Comparison of ENCODE assay signal across 8 cellular contexts in genomic region chr5:177404641-177405134, GRCh38. TPM values are rescaled to one million over a fixed set of nuclear protein-coding genes. Genes with fewer than 3 reads are reported as not detected.
A peak's percentile ranks its signal among the peaks of the same experiment; 100 is the strongest.
DNase-seq lines count a peak whose midpoint lies in the region; ATAC-seq and TF ChIP-seq lines count a peak whose summit lies in the region.

No MANE protein-coding gene starts in this region.

- DNase-seq in left ventricle myocardium inferior (no peak), Right ventricle myocardium inferior (ENCODE audit: missing footprints) (no peak), memory B cell (ENCODE audit: low spot score in 2 of 2) (no peak), vagina (ENCODE audit: extremely low spot score in 2 of 2) (no peak), aorta (no peak)
- DNase-seq in activated naive CD8-positive, alpha-beta T cell treated with anti-CD3 and anti-CD28 coated beads, Interleukin-2, amount 10 ng/mL, durations not matched to agents 7 days and 5 days = no peak

- peaks cover 39% of the 10 kb centered on the region for H3K4me1 ChIP-seq in left ventricle myocardium inferior
- H3K4me1 ChIP-seq in vagina = peaks cover 42% of the 10 kb centered on the region
- H3K4me1 ChIP-seq in aorta (ENCODE audit: control insufficient read depth in 1 of 2, insufficient read depth in 2 of 2, low read length in 2 of 2) = no peaks in the 10 kb centered on the region

- H3K4me3 ChIP-seq in left ventricle myocardium inferior (peak overlapping the region; percentile 74), vagina (peak overlapping the region; percentile 51 to 64), aorta (ENCODE audit: low read length in 2 of 2) (no peak overlapping the region)

- H3K9me3 Mint-ChIP-seq in activated naive CD8-positive, alpha-beta T cell treated with anti-CD3 and anti-CD28 coated beads, Interleukin-2, amount 10 ng/mL, durations not matched to agents 7 days and 5 days = no peaks in the 10 kb centered on the region
- no peaks in the 10 kb centered on the region for H3K9me3 Mint-ChIP-seq in memory B cell

- no peak for TF ChIP-seq POLR2A in vagina (IDR thresholded peaks at IDR 0.05)

- no peak overlapping the region for H3K27ac ChIP-seq in left ventricle myocardium inferior (replicated peaks)
- H3K27ac ChIP-seq in vagina = peak overlapping the region; percentile 60
- H3K27ac ChIP-seq in aorta (ENCODE audit: low read depth in 1 of 2, low read length in 2 of 2) = no peak overlapping the region

- ATAC-seq in Right ventricle myocardium inferior (no peak), memory B cell (ENCODE audit: low read depth) (no peak), aorta (ENCODE audit: low FRiP score) (no peak), HG03439 (IDR thresholded peaks at IDR 0.05; ENCODE audit: unreplicated experiment) (no peak), GM19395 (IDR thresholded peaks at IDR 0.05; ENCODE audit: unreplicated experiment) (no peak)
- ATAC-seq in activated naive CD8-positive, alpha-beta T cell treated with anti-CD3 and anti-CD28 coated beads, Interleukin-2, amount 10 ng/mL, durations not matched to agents 7 days and 5 days (ENCODE audit: low read depth) = no peak

- H3K36me3 Mint-ChIP-seq in activated naive CD8-positive, alpha-beta T cell treated with anti-CD3 and anti-CD28 coated beads, Interleukin-2, amount 10 ng/mL, durations not matched to agents 7 days and 5 days = no peaks in the 10 kb centered on the region
- no peaks in the 10 kb centered on the region for H3K36me3 Mint-ChIP-seq in memory B cell

- H3K27me3 Mint-ChIP-seq in activated naive CD8-positive, alpha-beta T cell treated with anti-CD3 and anti-CD28 coated beads, Interleukin-2, amount 10 ng/mL, durations not matched to agents 7 days and 5 days = peaks cover 22% of the 10 kb centered on the region
- no peaks in the 10 kb centered on the region for H3K27me3 Mint-ChIP-seq in memory B cell

- POLR2A ChIA-PET in activated naive CD8-positive, alpha-beta T cell treated with anti-CD3 and anti-CD28 coated beads, Interleukin-2, amount 10 ng/mL, durations not matched to agents 7 days and 5 days (lab: Charles Lee) = interaction anchor here (0.5 to 5.5 kb wide), 14 partner anchors 14 to 93 kb away, joined by 3 to 145 read pairs (median 8); partner anchors contain the start of genes GRK6, PDLIM7, PRR7 and RGS14

- peaks cover 98% of the 10 kb centered on the region for H3K27me3 ChIP-seq in left ventricle myocardium inferior (ENCODE audit: low read depth)
- H3K27me3 ChIP-seq in vagina = peaks cover 17% of the 10 kb centered on the region
- peaks cover 0 to 3% of the 10 kb centered on the region in 2 donors for H3K27me3 ChIP-seq in aorta (ENCODE audit: control insufficient read depth in 1 of 2, insufficient read depth in 2 of 2, low read length in 1 of 2)

- H3K4me1 Mint-ChIP-seq in activated naive CD8-positive, alpha-beta T cell treated with anti-CD3 and anti-CD28 coated beads, Interleukin-2, amount 10 ng/mL, durations not matched to agents 7 days and 5 days = peaks cover 35% of the 10 kb centered on the region
- H3K4me1 Mint-ChIP-seq in memory B cell = peaks cover 25% of the 10 kb centered on the region

- intact Hi-C loops in left ventricle myocardium inferior (cut with micrococcal nuclease) = loop anchor here (5.0 kb wide), 1 partner anchor 48 kb away; no protein-coding TSS in a partner anchor
- intact Hi-C loops in Right ventricle myocardium inferior (cut with DNase I) = loop anchor here (1.0 to 2.0 kb wide), 2 partner anchors 50 to 96 kb away; no protein-coding TSS in a partner anchor
- intact Hi-C loops in vagina (cut with DNase I) = no loop called here
- intact Hi-C loops in aorta (cut with DNase I) = loop anchor here in 1 of 2 donors (1.0 kb wide), 1 partner anchor 50 kb away; no protein-coding TSS in a partner anchor

- peak overlapping the region; percentile 76 for H3K27ac Mint-ChIP-seq in activated naive CD8-positive, alpha-beta T cell treated with anti-CD3 and anti-CD28 coated beads, Interleukin-2, amount 10 ng/mL, durations not matched to agents 7 days and 5 days
- peak overlapping the region; percentile 75 for H3K27ac Mint-ChIP-seq in memory B cell

- no peaks in the 10 kb centered on the region for H3K9me3 ChIP-seq in left ventricle myocardium inferior (replicated peaks)
- H3K9me3 ChIP-seq in vagina = no peaks in the 10 kb centered on the region
- no peaks in the 10 kb centered on the region for H3K9me3 ChIP-seq in aorta (ENCODE audit: control insufficient read depth, low read length)

- 20 to 29% methylated on average over 12 to 15 of the region's 15 CpGs for WGBS in aorta, 2 donors

- H3K4me3 Mint-ChIP-seq in activated naive CD8-positive, alpha-beta T cell treated with anti-CD3 and anti-CD28 coated beads, Interleukin-2, amount 10 ng/mL, durations not matched to agents 7 days and 5 days = peak overlapping the region; percentile 84
- H3K4me3 Mint-ChIP-seq in memory B cell = peak overlapping the region; percentile 62

- H3K36me3 ChIP-seq in left ventricle myocardium inferior (no peaks in the 10 kb centered on the region), vagina (no peaks in the 10 kb centered on the region), aorta (ENCODE audit: control insufficient read depth in 1 of 2, insufficient read depth in 2 of 2, low read length in 1 of 2) (no peaks in the 10 kb centered on the region)

- TF ChIP-seq CTCF in left ventricle myocardium inferior (IDR thresholded peaks at IDR 0.05; ENCODE audit: borderline replicate concordance) (no peak), vagina (IDR thresholded peaks at IDR 0.05) (no peak)

RNA-seq across cellular contexts. Expression of gene PFN3, which starts 4.2 kb away (rescaled TPM):
- total RNA-seq in left ventricle myocardium inferior = not detected
- not detected for total RNA-seq in Right ventricle myocardium inferior
- not detected for total RNA-seq in activated naive CD8-positive, alpha-beta T cell treated with anti-CD3 and anti-CD28 coated beads, Interleukin-2, amount 10 ng/mL, durations not matched to agents 7 days and 5 days
- not detected for total RNA-seq in vagina
- not detected for total RNA-seq in aorta
- not detected for polyA plus RNA-seq in aorta

RNA-seq across cellular contexts. Expression of gene F12, which starts 4.7 kb away (rescaled TPM):
- not detected for total RNA-seq in left ventricle myocardium inferior
- not detected for total RNA-seq in Right ventricle myocardium inferior
- 1 to 10 TPM; 2.2 to 2.8 TPM for total RNA-seq in activated naive CD8-positive, alpha-beta T cell treated with anti-CD3 and anti-CD28 coated beads, Interleukin-2, amount 10 ng/mL, durations not matched to agents 7 days and 5 days
- total RNA-seq in vagina = 5.2 TPM
- total RNA-seq in aorta = under 1 TPM; 0.23 to 0.33 TPM
- polyA plus RNA-seq in aorta = 1 to 10 TPM in 1 of 2 donors, not detected in 1; 1.8 TPM

RNA-seq across cellular contexts. Expression of gene SLC34A1, which starts 20.5 kb away (rescaled TPM):
- total RNA-seq in left ventricle myocardium inferior (not detected), Right ventricle myocardium inferior (not detected), vagina (not detected), aorta (not detected)
- 1 to 10 TPM; 1.9 to 2.1 TPM for total RNA-seq in activated naive CD8-positive, alpha-beta T cell treated with anti-CD3 and anti-CD28 coated beads, Interleukin-2, amount 10 ng/mL, durations not matched to agents 7 days and 5 days
- not detected for polyA plus RNA-seq in aorta

RNA-seq across cellular contexts. Expression of gene GRK6, which starts 21.8 kb away (rescaled TPM):
- 15.6 TPM for total RNA-seq in left ventricle myocardium inferior
- total RNA-seq in Right ventricle myocardium inferior = 18.1 TPM
- 100 to 1,000 TPM; 181 to 186 TPM for total RNA-seq in activated naive CD8-positive, alpha-beta T cell treated with anti-CD3 and anti-CD28 coated beads, Interleukin-2, amount 10 ng/mL, durations not matched to agents 7 days and 5 days
- total RNA-seq in vagina = 28.7 TPM
- 10 to 100 TPM; 26.8 to 27.6 TPM for total RNA-seq in aorta
- polyA plus RNA-seq in aorta = 10 to 100 TPM; 13.0 to 14.1 TPM

RNA-seq across cellular contexts. Expression of gene PRR7, which starts 41.9 kb away (rescaled TPM):
- total RNA-seq in left ventricle myocardium inferior (2.1 TPM), Right ventricle myocardium inferior (1.4 TPM), vagina (1.2 TPM), aorta (1 to 10 TPM; 1.9 to 2.0 TPM)
- 10 to 100 TPM; 10.0 to 10.6 TPM for total RNA-seq in activated naive CD8-positive, alpha-beta T cell treated with anti-CD3 and anti-CD28 coated beads, Interleukin-2, amount 10 ng/mL, durations not matched to agents 7 days and 5 days
- polyA plus RNA-seq in aorta = under 1 TPM in 1 of 2 donors, not detected in 1; 0.74 TPM

Comparison
In these comparisons a context has a peak if more than half of its experiments do, and no peak if none do; other contexts are left out.
1. H3K4me3 ChIP-seq: peak in left ventricle myocardium inferior (single experiment) and vagina (2 of 2); none in aorta (0 of 2).